1 cellular context compared by ENCODE assay signal in the genomic region with DNA sequence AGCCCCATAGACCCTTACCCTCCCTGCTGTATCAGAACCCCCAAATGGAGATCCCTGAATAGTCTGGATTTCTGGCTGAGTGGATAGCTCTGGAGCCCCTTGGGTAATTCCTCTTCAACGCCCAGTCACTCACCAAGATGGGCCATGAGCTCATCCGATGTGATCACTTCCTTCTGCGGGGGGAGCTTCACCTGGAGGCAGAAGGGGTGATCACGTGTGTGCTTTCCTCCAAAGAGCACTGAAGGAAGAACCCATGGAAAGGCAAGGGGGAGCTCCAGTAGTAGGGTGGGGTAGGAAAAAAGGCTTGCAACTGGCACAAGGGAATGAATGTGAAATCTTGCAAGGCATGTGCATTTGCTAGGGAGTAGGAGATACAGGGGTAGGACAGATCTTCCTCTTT.
TF ChIP-seq lines count a peak whose summit lies in the region.

No MANE protein-coding gene starts in this region.

TF ChIP-seq in K562, 482 proteins besides CTCF, POLR2A, EP300 and RAD21 (continued from another document and continues in another):
- TF ChIP-seq, protein P1, sequence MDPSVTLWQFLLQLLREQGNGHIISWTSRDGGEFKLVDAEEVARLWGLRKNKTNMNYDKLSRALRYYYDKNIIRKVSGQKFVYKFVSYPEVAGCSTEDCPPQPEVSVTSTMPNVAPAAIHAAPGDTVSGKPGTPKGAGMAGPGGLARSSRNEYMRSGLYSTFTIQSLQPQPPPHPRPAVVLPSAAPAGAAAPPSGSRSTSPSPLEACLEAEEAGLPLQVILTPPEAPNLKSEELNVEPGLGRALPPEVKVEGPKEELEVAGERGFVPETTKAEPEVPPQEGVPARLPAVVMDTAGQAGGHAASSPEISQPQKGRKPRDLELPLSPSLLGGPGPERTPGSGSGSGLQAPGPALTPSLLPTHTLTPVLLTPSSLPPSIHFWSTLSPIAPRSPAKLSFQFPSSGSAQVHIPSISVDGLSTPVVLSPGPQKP (CRISPR knock-in tag; IDR thresholded peaks at IDR 0.05) = no peak
- TF ChIP-seq, protein P2, sequence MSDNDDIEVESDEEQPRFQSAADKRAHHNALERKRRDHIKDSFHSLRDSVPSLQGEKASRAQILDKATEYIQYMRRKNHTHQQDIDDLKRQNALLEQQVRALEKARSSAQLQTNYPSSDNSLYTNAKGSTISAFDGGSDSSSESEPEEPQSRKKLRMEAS (CRISPR knock-in tag; IDR thresholded peaks at IDR 0.05) = 0 out of 2 replicates have a peak, but pooled peaks have one; percentile 22
- TF ChIP-seq, protein P3, sequence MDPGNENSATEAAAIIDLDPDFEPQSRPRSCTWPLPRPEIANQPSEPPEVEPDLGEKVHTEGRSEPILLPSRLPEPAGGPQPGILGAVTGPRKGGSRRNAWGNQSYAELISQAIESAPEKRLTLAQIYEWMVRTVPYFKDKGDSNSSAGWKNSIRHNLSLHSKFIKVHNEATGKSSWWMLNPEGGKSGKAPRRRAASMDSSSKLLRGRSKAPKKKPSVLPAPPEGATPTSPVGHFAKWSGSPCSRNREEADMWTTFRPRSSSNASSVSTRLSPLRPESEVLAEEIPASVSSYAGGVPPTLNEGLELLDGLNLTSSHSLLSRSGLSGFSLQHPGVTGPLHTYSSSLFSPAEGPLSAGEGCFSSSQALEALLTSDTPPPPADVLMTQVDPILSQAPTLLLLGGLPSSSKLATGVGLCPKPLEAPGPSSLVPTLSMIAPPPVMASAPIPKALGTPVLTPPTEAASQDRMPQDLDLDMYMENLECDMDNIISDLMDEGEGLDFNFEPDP (CRISPR knock-in tag; IDR thresholded peaks at IDR 0.05) = no peak
- TF ChIP-seq, protein P4, sequence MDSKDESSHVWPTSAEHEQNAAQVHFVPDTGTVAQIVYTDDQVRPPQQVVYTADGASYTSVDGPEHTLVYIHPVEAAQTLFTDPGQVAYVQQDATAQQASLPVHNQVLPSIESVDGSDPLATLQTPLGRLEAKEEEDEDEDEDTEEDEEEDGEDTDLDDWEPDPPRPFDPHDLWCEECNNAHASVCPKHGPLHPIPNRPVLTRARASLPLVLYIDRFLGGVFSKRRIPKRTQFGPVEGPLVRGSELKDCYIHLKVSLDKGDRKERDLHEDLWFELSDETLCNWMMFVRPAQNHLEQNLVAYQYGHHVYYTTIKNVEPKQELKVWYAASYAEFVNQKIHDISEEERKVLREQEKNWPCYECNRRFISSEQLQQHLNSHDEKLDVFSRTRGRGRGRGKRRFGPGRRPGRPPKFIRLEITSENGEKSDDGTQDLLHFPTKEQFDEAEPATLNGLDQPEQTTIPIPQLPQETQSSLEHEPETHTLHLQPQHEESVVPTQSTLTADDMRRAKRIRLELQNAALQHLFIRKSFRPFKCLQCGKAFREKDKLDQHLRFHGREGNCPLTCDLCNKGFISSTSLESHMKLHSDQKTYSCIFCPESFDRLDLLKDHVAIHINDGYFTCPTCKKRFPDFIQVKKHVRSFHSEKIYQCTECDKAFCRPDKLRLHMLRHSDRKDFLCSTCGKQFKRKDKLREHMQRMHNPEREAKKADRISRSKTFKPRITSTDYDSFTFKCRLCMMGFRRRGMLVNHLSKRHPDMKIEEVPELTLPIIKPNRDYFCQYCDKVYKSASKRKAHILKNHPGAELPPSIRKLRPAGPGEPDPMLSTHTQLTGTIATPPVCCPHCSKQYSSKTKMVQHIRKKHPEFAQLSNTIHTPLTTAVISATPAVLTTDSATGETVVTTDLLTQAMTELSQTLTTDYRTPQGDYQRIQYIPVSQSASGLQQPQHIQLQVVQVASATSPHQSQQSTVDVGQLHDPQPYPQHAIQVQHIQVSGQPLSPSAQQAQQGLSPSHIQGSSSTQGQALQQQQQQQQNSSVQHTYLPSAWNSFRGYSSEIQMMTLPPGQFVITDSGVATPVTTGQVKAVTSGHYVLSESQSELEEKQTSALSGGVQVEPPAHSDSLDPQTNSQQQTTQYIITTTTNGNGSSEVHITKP (IDR thresholded peaks at IDR 0.05; ENCODE audit: partially characterized antibody) = peak; percentile 97
- TF ChIP-seq ZNF75A (CRISPR knock-in tag; IDR thresholded peaks at IDR 0.05) (no peak), ZNF431 (CRISPR knock-in tag; IDR thresholded peaks at IDR 0.05) (no peak), ZNF134 (CRISPR knock-in tag; conservative IDR thresholded peaks at IDR 0.05) (no peak), ATF7 (IDR thresholded peaks at IDR 0.05) (peak; percentile 97), RAD51 (IDR thresholded peaks at IDR 0.05; ENCODE audit: borderline replicate concordance, low read depth) (peak; percentile 83), RBM25 (IDR thresholded peaks at IDR 0.05; ENCODE audit: low read depth, low read length, severe bottlenecking) (no peak), EP400 (IDR thresholded peaks at IDR 0.05) (peak; percentile 39), TCF7L2 (IDR thresholded peaks at IDR 0.05; ENCODE audit: low read depth, low read length) (0 out of 2 replicates have a peak, but pooled peaks have one; percentile 53), NBN (IDR thresholded peaks at IDR 0.05; ENCODE audit: low read depth) (no peak), NEUROD1 (IDR thresholded peaks at IDR 0.05; ENCODE audit: borderline replicate concordance, low read depth, low read length, partially characterized antibody) (peak; percentile 29), ARID1B (IDR thresholded peaks at IDR 0.05) (peak; percentile 54), SOX6 (IDR thresholded peaks at IDR 0.05) (peak; percentile 40), BDP1 (IDR thresholded peaks at IDR 0.05; ENCODE audit: insufficient read depth, insufficient read length) (no peak), KDM2B (CRISPR knock-in tag; IDR thresholded peaks at IDR 0.05) (no peak), FOSL1 (tag; conservative IDR thresholded peaks at IDR 0.05) (0 out of 2 replicates have a peak, but pooled peaks have one; percentile 54), FOXK2 (conservative IDR thresholded peaks at IDR 0.05 in 1 of 2, IDR thresholded peaks at IDR 0.05 in 1 of 2; ENCODE audit: low read depth in 2 of 2) (peak; percentile 20 to 78; a peak in 1 of 4 replicates), RHOXF2B (CRISPR knock-in tag; conservative IDR thresholded peaks at IDR 0.05) (0 out of 2 replicates have a peak, but pooled peaks have one; percentile 42), CXXC5 (CRISPR knock-in tag; IDR thresholded peaks at IDR 0.05) (peak; percentile 18; the same call in 1 of the 2 replicates), MTA1 (IDR thresholded peaks at IDR 0.05; ENCODE audit: borderline replicate concordance) (0 out of 2 replicates have a peak, but pooled peaks have one; percentile 19)
- TF ChIP-seq, protein P5, sequence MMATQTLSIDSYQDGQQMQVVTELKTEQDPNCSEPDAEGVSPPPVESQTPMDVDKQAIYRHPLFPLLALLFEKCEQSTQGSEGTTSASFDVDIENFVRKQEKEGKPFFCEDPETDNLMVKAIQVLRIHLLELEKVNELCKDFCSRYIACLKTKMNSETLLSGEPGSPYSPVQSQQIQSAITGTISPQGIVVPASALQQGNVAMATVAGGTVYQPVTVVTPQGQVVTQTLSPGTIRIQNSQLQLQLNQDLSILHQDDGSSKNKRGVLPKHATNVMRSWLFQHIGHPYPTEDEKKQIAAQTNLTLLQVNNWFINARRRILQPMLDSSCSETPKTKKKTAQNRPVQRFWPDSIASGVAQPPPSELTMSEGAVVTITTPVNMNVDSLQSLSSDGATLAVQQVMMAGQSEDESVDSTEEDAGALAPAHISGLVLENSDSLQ (IDR thresholded peaks at IDR 0.05) = peak; percentile 70
- TF ChIP-seq, protein P6, sequence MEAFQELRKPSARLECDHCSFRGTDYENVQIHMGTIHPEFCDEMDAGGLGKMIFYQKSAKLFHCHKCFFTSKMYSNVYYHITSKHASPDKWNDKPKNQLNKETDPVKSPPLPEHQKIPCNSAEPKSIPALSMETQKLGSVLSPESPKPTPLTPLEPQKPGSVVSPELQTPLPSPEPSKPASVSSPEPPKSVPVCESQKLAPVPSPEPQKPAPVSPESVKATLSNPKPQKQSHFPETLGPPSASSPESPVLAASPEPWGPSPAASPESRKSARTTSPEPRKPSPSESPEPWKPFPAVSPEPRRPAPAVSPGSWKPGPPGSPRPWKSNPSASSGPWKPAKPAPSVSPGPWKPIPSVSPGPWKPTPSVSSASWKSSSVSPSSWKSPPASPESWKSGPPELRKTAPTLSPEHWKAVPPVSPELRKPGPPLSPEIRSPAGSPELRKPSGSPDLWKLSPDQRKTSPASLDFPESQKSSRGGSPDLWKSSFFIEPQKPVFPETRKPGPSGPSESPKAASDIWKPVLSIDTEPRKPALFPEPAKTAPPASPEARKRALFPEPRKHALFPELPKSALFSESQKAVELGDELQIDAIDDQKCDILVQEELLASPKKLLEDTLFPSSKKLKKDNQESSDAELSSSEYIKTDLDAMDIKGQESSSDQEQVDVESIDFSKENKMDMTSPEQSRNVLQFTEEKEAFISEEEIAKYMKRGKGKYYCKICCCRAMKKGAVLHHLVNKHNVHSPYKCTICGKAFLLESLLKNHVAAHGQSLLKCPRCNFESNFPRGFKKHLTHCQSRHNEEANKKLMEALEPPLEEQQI (IDR thresholded peaks at IDR 0.05) = no peak
- TF ChIP-seq, protein P7, sequence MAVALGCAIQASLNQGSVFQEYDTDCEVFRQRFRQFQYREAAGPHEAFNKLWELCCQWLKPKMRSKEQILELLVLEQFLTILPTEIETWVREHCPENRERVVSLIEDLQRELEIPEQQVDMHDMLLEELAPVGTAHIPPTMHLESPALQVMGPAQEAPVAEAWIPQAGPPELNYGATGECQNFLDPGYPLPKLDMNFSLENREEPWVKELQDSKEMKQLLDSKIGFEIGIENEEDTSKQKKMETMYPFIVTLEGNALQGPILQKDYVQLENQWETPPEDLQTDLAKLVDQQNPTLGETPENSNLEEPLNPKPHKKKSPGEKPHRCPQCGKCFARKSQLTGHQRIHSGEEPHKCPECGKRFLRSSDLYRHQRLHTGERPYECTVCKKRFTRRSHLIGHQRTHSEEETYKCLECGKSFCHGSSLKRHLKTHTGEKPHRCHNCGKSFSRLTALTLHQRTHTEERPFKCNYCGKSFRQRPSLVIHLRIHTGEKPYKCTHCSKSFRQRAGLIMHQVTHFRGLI (CRISPR knock-in tag; IDR thresholded peaks at IDR 0.05) = no peak
- TF ChIP-seq, protein P8, sequence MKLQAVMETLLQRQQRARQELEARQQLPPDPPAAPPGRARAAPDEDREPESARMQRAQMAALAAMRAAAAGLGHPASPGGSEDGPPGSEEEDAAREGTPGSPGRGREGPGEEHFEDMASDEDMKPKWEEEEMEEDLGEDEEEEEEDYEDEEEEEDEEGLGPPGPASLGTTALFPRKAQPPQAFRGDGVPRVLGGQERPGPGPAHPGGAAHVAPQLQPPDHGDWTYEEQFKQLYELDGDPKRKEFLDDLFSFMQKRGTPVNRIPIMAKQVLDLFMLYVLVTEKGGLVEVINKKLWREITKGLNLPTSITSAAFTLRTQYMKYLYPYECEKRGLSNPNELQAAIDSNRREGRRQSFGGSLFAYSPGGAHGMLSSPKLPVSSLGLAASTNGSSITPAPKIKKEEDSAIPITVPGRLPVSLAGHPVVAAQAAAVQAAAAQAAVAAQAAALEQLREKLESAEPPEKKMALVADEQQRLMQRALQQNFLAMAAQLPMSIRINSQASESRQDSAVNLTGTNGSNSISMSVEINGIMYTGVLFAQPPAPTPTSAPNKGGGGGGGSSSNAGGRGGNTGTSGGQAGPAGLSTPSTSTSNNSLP (IDR thresholded peaks at IDR 0.05; ENCODE audit: borderline replicate concordance, low read depth, low read length) = no peak
- TF ChIP-seq, protein P9, sequence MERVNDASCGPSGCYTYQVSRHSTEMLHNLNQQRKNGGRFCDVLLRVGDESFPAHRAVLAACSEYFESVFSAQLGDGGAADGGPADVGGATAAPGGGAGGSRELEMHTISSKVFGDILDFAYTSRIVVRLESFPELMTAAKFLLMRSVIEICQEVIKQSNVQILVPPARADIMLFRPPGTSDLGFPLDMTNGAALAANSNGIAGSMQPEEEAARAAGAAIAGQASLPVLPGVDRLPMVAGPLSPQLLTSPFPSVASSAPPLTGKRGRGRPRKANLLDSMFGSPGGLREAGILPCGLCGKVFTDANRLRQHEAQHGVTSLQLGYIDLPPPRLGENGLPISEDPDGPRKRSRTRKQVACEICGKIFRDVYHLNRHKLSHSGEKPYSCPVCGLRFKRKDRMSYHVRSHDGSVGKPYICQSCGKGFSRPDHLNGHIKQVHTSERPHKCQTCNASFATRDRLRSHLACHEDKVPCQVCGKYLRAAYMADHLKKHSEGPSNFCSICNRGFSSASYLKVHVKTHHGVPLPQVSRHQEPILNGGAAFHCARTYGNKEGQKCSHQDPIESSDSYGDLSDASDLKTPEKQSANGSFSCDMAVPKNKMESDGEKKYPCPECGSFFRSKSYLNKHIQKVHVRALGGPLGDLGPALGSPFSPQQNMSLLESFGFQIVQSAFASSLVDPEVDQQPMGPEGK (CRISPR knock-in tag; IDR thresholded peaks at IDR 0.05; ENCODE audit: borderline replicate concordance) = no peak
- TF ChIP-seq, protein P10, sequence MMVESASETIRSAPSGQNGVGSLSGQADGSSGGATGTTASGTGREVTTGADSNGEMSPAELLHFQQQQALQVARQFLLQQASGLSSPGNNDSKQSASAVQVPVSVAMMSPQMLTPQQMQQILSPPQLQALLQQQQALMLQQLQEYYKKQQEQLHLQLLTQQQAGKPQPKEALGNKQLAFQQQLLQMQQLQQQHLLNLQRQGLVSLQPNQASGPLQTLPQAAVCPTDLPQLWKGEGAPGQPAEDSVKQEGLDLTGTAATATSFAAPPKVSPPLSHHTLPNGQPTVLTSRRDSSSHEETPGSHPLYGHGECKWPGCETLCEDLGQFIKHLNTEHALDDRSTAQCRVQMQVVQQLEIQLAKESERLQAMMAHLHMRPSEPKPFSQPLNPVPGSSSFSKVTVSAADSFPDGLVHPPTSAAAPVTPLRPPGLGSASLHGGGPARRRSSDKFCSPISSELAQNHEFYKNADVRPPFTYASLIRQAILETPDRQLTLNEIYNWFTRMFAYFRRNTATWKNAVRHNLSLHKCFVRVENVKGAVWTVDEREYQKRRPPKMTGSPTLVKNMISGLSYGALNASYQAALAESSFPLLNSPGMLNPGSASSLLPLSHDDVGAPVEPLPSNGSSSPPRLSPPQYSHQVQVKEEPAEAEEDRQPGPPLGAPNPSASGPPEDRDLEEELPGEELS (CRISPR knock-in tag; IDR thresholded peaks at IDR 0.05; ENCODE audit: borderline replicate concordance) = no peak
- TF ChIP-seq, protein P11, sequence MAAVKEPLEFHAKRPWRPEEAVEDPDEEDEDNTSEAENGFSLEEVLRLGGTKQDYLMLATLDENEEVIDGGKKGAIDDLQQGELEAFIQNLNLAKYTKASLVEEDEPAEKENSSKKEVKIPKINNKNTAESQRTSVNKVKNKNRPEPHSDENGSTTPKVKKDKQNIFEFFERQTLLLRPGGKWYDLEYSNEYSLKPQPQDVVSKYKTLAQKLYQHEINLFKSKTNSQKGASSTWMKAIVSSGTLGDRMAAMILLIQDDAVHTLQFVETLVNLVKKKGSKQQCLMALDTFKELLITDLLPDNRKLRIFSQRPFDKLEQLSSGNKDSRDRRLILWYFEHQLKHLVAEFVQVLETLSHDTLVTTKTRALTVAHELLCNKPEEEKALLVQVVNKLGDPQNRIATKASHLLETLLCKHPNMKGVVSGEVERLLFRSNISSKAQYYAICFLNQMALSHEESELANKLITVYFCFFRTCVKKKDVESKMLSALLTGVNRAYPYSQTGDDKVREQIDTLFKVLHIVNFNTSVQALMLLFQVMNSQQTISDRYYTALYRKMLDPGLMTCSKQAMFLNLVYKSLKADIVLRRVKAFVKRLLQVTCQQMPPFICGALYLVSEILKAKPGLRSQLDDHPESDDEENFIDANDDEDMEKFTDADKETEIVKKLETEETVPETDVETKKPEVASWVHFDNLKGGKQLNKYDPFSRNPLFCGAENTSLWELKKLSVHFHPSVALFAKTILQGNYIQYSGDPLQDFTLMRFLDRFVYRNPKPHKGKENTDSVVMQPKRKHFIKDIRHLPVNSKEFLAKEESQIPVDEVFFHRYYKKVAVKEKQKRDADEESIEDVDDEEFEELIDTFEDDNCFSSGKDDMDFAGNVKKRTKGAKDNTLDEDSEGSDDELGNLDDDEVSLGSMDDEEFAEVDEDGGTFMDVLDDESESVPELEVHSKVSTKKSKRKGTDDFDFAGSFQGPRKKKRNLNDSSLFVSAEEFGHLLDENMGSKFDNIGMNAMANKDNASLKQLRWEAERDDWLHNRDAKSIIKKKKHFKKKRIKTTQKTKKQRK (IDR thresholded peaks at IDR 0.05; ENCODE audit: borderline replicate concordance, low read depth, low read length) = no peak
